7 cellular contexts compared by ENCODE assay signal in the genomic region with DNA sequence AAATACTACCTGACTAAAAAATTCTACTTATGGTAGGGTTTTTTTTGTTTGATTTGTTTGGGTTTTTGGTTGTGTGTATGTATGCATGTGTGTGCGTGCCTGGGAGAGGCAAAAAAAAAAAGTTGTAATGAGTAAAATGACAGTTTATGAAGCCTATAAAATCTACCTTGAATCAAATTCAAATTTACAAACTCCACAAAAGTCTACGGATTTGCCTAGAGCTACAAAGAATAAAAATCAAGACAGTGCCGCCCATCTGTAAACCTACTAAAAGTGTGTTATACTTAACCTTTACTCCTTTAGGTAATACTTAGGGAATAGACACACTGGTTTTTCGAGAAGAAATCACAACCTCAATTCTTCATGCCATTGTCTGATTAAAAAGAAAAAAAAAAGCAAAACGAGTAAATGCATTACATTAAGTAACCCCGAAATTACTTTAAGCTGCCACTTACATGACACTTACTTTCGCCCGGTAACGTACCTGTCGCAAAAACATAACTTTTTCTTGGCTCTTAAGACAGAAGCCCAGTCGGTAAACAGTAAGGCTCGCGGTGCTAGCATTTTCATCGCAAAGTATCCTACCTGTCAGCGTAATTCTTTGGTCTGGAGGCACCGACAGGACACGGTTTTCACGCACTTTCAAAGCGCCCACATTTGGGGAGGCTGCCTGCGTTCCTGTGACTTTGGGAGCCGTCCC. TPM values are rescaled to one million over a fixed set of nuclear protein-coding genes. Genes with fewer than 3 reads are reported as not detected.
A peak's percentile ranks its signal among the peaks of the same experiment; 100 is the strongest.
DNase-seq lines count a peak whose midpoint lies in the region; ATAC-seq and TF ChIP-seq lines count a peak whose summit lies in the region.

No MANE protein-coding gene starts in this region.

- TF ChIP-seq CTCF in foreskin keratinocyte (conservative IDR thresholded peaks at IDR 0.05), result no peak

- H3K36me3 ChIP-seq in SJSA1 (peaks cover 6% of the 10 kb centered on the region), skeletal muscle tissue (ENCODE audit: control insufficient read depth in 3 of 3, insufficient read depth in 3 of 3, low read length in 3 of 3) (no peaks in the 10 kb centered on the region)

- peaks cover 3% of the 10 kb centered on the region; the same call in 1 of the 2 replicates for H3K4me1 ChIP-seq in SJSA1 (replicated peaks)
- peaks cover 26% of the 10 kb centered on the region for H3K4me1 ChIP-seq in foreskin keratinocyte
- peaks cover 4 to 13% (median 8%) of the 10 kb centered on the region in 3 donors for H3K4me1 ChIP-seq in skeletal muscle tissue (ENCODE audit: control insufficient read depth in 3 of 3, insufficient read depth in 3 of 3, low read length in 3 of 3)

- H3K9ac ChIP-seq in skeletal muscle tissue (ENCODE audit: low read depth in 1 of 3, low read length in 3 of 3), result peak overlapping the region; percentile 84 to 87 (median 87)

- H3K27ac ChIP-seq in SJSA1, result no peak overlapping the region
- no peak overlapping the region for H3K27ac ChIP-seq in foreskin keratinocyte
- peak overlapping the region; percentile 20 for H3K27ac ChIP-seq in skeletal muscle tissue (ENCODE audit: low read depth, low read length)

- DNase-seq in SJSA1 (ENCODE audit: low read depth in 1 of 2, low spot score in 2 of 2) (no peak), foreskin keratinocyte (peak in 1 of 2 donors; percentile 41), cortex of kidney (lab: John Stamatoyannopoulos, UW) (no peak), ACHN (no peak)

- H3K4me3 ChIP-seq in SJSA1 (peak overlapping the region; percentile 85), skeletal muscle tissue (ENCODE audit: low read length in 3 of 3) (peak overlapping the region; percentile 84 to 87 (median 87))

- peak; percentile 3 for ATAC-seq in GM21825 (IDR thresholded peaks at IDR 0.05; ENCODE audit: unreplicated experiment)
- peak; percentile 2 for ATAC-seq in foreskin keratinocyte
- ATAC-seq in HG03520 (IDR thresholded peaks at IDR 0.05; ENCODE audit: unreplicated experiment), result no peak

- in situ Hi-C loops in ACHN (cut with HindIII; ENCODE audit: low pct_ligation_motif_present, low pct_unique_long_range_greater_than_20kb, low sequenced_read_pairs), result no loop called here

- H3K9me3 ChIP-seq in SJSA1 (replicated peaks) (no peaks in the 10 kb centered on the region), skeletal muscle tissue (ENCODE audit: control insufficient read depth in 3 of 3, low read length in 3 of 3) (no peaks in the 10 kb centered on the region)

- H3K27me3 ChIP-seq in SJSA1 (replicated peaks), result no peaks in the 10 kb centered on the region
- no peaks in the 10 kb centered on the region for H3K27me3 ChIP-seq in foreskin keratinocyte
- H3K27me3 ChIP-seq in skeletal muscle tissue (ENCODE audit: control insufficient read depth in 3 of 3, insufficient read depth in 3 of 3, low read length in 3 of 3), result peaks cover 0 to 9% (median 0%) of the 10 kb centered on the region in 3 donors

RNA-seq across cellular contexts. Expression of a gene that starts 1.0 kb away (rescaled TPM):
- 5.5 and 8.4 TPM in 2 replicates for total RNA-seq in SJSA1 (2014; rRNA removed; shearing (Covaris generic))
- total RNA-seq in foreskin keratinocyte (3.5 and 4.4 TPM in 2 replicates), skeletal muscle tissue (5.2 TPM)
- 0.19 and 0.30 TPM in 2 replicates for polyA plus RNA-seq in foreskin keratinocyte

RNA-seq across cellular contexts. Expression of a gene that starts 59.6 kb away (rescaled TPM):
- 26.5 and 28.3 TPM in 2 replicates for total RNA-seq in SJSA1 (2014; rRNA removed; shearing (Covaris generic))
- total RNA-seq in foreskin keratinocyte, result 21.4 TPM in 2 replicates
- polyA plus RNA-seq in foreskin keratinocyte, result 18.7 and 21.8 TPM in 2 replicates
- total RNA-seq in skeletal muscle tissue, result 6.3 TPM
